28 cellular contexts compared by ENCODE assay signal in the genomic region with DNA sequence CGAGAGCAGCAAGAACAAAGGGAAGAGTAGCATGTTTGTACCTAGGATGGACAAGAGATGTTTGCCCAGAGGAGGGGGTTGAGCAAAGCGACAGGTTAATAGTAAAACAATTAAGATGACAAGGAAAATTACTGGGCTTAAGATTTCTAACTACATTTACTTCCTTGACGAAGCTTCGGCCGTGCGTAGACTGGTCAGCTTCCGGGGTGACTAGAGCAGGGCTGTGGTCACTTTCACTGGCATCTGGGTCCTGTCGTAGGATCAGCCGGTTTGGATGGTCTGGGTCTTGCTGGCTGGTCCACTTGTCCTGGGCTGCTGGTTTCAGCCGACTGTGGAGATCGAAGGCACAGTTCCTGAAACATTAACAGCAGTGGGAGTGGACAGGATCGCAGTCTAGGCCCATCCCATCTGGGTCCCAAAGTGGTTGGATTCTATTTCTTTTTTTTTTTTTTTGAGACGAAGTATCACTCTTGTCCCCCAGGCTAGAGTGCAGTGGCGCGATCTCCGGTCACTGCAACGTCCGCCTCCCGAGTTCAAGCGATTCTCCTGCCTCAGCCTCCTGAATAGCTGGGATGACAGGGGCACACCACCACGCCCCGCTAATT. TPM values are rescaled to one million over a fixed set of nuclear protein-coding genes. Genes with fewer than 3 reads are reported as not detected.
DNase-seq lines count a peak whose midpoint lies in the region; ATAC-seq and TF ChIP-seq lines count a peak whose summit lies in the region.
"Had no signal": no experiment of that assay in that cellular context is flagged by ENCODE, and none has a peak within 500 bp of the region (broad histone marks: within the 10 kb centered on the region; RNA-seq: fewer than 3 reads in every experiment).

No MANE protein-coding gene starts in this region.

- H3K4me2 ChIP-seq in osteoblast (ENCODE audit: insufficient read depth, low read length), result no peak overlapping the region

- H4K20me1 ChIP-seq in osteoblast (ENCODE audit: insufficient read depth, low read length), result no peaks in the 10 kb centered on the region

- H3K4me3 ChIP-seq in HL-60 (replicated peaks; ENCODE audit: insufficient read depth, low read length), result peak overlapping the region; percentile 5
- peak overlapping the region; percentile 48 for H3K4me3 ChIP-seq in fibroblast of villous mesenchyme (ENCODE audit: low read depth, low read length)
- peak overlapping the region in 1 of 2 donors; percentile 29 for H3K4me3 ChIP-seq in stomach smooth muscle (ENCODE audit: low read length in 2 of 2)
- H3K4me3 ChIP-seq in osteoblast (ENCODE audit: insufficient read depth, low read length), result no peak overlapping the region
- H3K4me3 ChIP-seq: adrenal gland, left lung, Peyer's patch had no signal

- H3K4me1 ChIP-seq in stomach smooth muscle (ENCODE audit: control insufficient read depth, insufficient read depth, low read length) (peaks cover 19% of the 10 kb centered on the region), osteoblast (ENCODE audit: insufficient read depth, low read length) (peaks cover 11% of the 10 kb centered on the region)

- H3K36me3 ChIP-seq in stomach smooth muscle (ENCODE audit: control insufficient read depth in 2 of 2, insufficient read depth in 2 of 2, low read length in 2 of 2) (no peaks in the 10 kb centered on the region), osteoblast (ENCODE audit: insufficient read depth, low read length) (no peaks in the 10 kb centered on the region)
- H3K36me3 ChIP-seq: adrenal gland, left lung, Peyer's patch had no signal

- peaks cover 13% of the 10 kb centered on the region for H3K4me1 Mint-ChIP-seq in nephron

- DNase-seq in HL-60 (ENCODE audit: low read depth in 1 of 2, low spot score in 1 of 2) (no peak), fibroblast of villous mesenchyme (ENCODE audit: low read depth) (peak; percentile 87), osteoblast (ENCODE audit: insufficient read length, low spot score, missing footprints) (no peak)
- DNase-seq in activated effector memory CD4-positive, alpha-beta T cell treated with anti-CD3 and anti-CD28 coated beads, Interleukin-2, amount 50 U/mL, for 16 hours, result no peak
- DNase-seq: activated naive CD4-positive, alpha-beta T cell; adrenal gland; effector memory CD4-positive, alpha-beta T cell; foreskin melanocyte; HFFc6; immature natural killer cell; left lung; NCI-H146; NCI-H524; NK-92 treated with Interleukin-12 subunit alpha and Interleukin-12 subunit beta, amount 100 ng/mL, for 24 hours; nucleus accumbens; Peyer's patch; stimulated activated CD4-positive, alpha-beta T cell treated with anti-CD3 and anti-CD28 coated beads, Interleukin-2, amount 100 ng/mL, for 48 hours had no signal

- H3K9me3 Mint-ChIP-seq in nephron, result peaks cover 6% of the 10 kb centered on the region
- H3K9me3 Mint-ChIP-seq: immature natural killer cell; stimulated activated effector memory CD8-positive, alpha-beta T cell treated with anti-CD3 and anti-CD28 coated beads, Interleukin-12 subunit alpha, Interleukin-12 subunit beta, amount 100 ng/mL, for 72 hours; T-helper 1 cell treated with Interleukin-12 subunit alpha and Interleukin-12 subunit beta and Interleukin-4 antibody, amounts not matched to agents 30 μg/mL and 1 μg/mL, for 36 hours had no signal

- H3K27me3 Mint-ChIP-seq in nephron (ENCODE audit: low read depth), result peaks cover 6% of the 10 kb centered on the region

- H3K27me3 ChIP-seq in HL-60 (ENCODE audit: insufficient read depth, poor library complexity, severe bottlenecking), result no peaks in the 10 kb centered on the region
- H3K27me3 ChIP-seq in stomach smooth muscle (ENCODE audit: control insufficient read depth in 1 of 2, insufficient read depth in 2 of 2, low read length in 2 of 2), result no peaks in the 10 kb centered on the region
- no peaks in the 10 kb centered on the region for H3K27me3 ChIP-seq in osteoblast (ENCODE audit: insufficient read depth, low read length)
- H3K27me3 ChIP-seq: adrenal gland, left lung, Peyer's patch had no signal

- ATAC-seq in HG02885 (IDR thresholded peaks at IDR 0.05; ENCODE audit: poor library complexity, unreplicated experiment) (no peak), HG02759 (IDR thresholded peaks at IDR 0.05; ENCODE audit: unreplicated experiment) (no peak)
- ATAC-seq: esophagus mucosa; left lung; stimulated activated effector memory CD8-positive, alpha-beta T cell treated with anti-CD3 and anti-CD28 coated beads, Interleukin-12 subunit alpha, Interleukin-12 subunit beta, amount 100 ng/mL, for 72 hours had no signal

- peak overlapping the region in 1 of 2 donors; percentile 31 for H3K9ac ChIP-seq in stomach smooth muscle (ENCODE audit: low read length in 2 of 2)

- H3K36me3 Mint-ChIP-seq in nephron (ENCODE audit: low read depth), result peaks cover 12% of the 10 kb centered on the region

- no peak overlapping the region for H2AFZ ChIP-seq in osteoblast (ENCODE audit: low read length)

- H3K4me3 Mint-ChIP-seq in nephron, result peak overlapping the region in 1 of 3 experiments; percentile 8
- H3K4me3 Mint-ChIP-seq: HFFc6; stimulated activated effector memory CD8-positive, alpha-beta T cell treated with anti-CD3 and anti-CD28 coated beads, Interleukin-12 subunit alpha, Interleukin-12 subunit beta, amount 100 ng/mL, for 72 hours; T-helper 1 cell treated with Interleukin-12 subunit alpha and Interleukin-12 subunit beta and Interleukin-4 antibody, amounts not matched to agents 30 μg/mL and 1 μg/mL, for 36 hours had no signal

- peak overlapping the region; percentile 76 for H3K27ac ChIP-seq in HL-60 (replicated peaks)
- peak overlapping the region; percentile 62 for H3K27ac ChIP-seq in stomach smooth muscle (ENCODE audit: low read length)
- H3K27ac ChIP-seq in osteoblast (ENCODE audit: low read depth, low read length), result no peak overlapping the region
- H3K27ac ChIP-seq: C4-2B had no signal

- H3K79me2 ChIP-seq in osteoblast (ENCODE audit: insufficient read depth, low read length), result peaks cover under 1% of the 10 kb centered on the region

- H3K9me3 ChIP-seq in stomach smooth muscle (ENCODE audit: control insufficient read depth in 2 of 2, low read length in 2 of 2), result no peaks in the 10 kb centered on the region
- H3K9me3 ChIP-seq in osteoblast (ENCODE audit: low read depth, low read length), result no peaks in the 10 kb centered on the region
- H3K9me3 ChIP-seq: adrenal gland, left lung, Peyer's patch had no signal

- H3K27ac Mint-ChIP-seq in nephron, result peak overlapping the region; percentile 68 to 91 (median 68)
- H3K27ac Mint-ChIP-seq: HFFc6; stimulated activated effector memory CD8-positive, alpha-beta T cell treated with anti-CD3 and anti-CD28 coated beads, Interleukin-12 subunit alpha, Interleukin-12 subunit beta, amount 100 ng/mL, for 72 hours; T-helper 1 cell treated with Interleukin-12 subunit alpha and Interleukin-12 subunit beta and Interleukin-4 antibody, amounts not matched to agents 30 μg/mL and 1 μg/mL, for 36 hours had no signal

- TF ChIP-seq CTCF in HL-60 (IDR thresholded peaks at IDR 0.05; ENCODE audit: insufficient read depth, low read length) (no peak), fibroblast of villous mesenchyme (IDR thresholded peaks at IDR 0.05; ENCODE audit: insufficient read depth, low read depth, low read length) (no peak), nephron (IDR thresholded peaks at IDR 0.05; ENCODE audit: unreplicated experiment in 3 of 3) (no peak), osteoblast (IDR thresholded peaks at IDR 0.05; ENCODE audit: extremely low read depth, low read depth, low read length) (no peak)

RNA-seq across cellular contexts. Expression of a gene that starts 5.0 kb away (rescaled TPM):
- total RNA-seq in fibroblast of villous mesenchyme, result 191 and 207 TPM in 2 replicates
- total RNA-seq in osteoblast, result 273 and 291 TPM in 2 replicates

RNA-seq across cellular contexts. Expression of a gene that starts 22.3 kb away (rescaled TPM):
- total RNA-seq in fibroblast of villous mesenchyme (0.32 and 0.86 TPM in 2 replicates), osteoblast (1.2 and 1.4 TPM in 2 replicates)
- total RNA-seq: Peyer's patch had no signal

RNA-seq across cellular contexts. Expression of a gene that starts 23.5 kb away (rescaled TPM):
- total RNA-seq in fibroblast of villous mesenchyme (0.32 and 0.43 TPM in 2 replicates), osteoblast (under 0.01 TPM in 1 of 2 replicates, not detected in the other)
- total RNA-seq: esophagus mucosa, MCF 10A, renal cortical epithelial cell, temporal lobe had no signal

RNA-seq across cellular contexts. Expression of a gene that starts 35.8 kb away (rescaled TPM):
- total RNA-seq in fibroblast of villous mesenchyme (52.2 and 53.1 TPM in 2 replicates), osteoblast (32.9 and 40.4 TPM in 2 replicates)
